8 cellular contexts compared by ENCODE assay signal in the genomic region with DNA sequence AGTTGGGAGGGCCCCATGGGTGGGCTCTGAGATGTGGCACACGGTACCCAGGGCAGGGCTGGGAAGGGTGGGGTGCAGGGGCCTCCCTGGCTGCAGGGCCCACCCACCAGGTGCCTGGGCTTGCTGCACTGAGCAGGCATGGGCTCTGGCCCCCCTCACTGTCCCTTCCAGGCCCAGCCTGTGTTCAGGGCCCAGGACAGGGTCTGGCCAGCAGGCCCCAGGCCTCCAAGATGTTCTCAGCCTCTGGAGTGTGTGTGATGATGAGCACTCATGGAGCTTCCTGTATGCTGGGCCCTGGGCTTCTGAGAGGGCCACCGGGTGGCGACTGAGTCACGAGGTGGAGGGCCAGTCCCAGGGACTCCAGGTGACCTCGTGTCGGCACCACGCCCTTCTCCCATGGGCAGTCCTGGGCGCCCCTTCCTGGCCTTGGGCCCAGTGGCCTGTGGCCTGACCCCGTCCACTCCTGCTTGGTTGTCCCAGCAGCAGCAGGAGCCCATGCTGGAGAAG. TPM values are rescaled to one million over a fixed set of nuclear protein-coding genes. Genes with fewer than 3 reads are reported as not detected.
DNase-seq lines count a peak whose midpoint lies in the region; ATAC-seq, FAIRE-seq and TF ChIP-seq lines count a peak whose summit lies in the region.

No MANE protein-coding gene starts in this region.

- no peak for TF ChIP-seq EP300 in K562 (IDR thresholded peaks at IDR 0.05; ENCODE audit: low read length)

- BruUV-seq in K562 (replicated peaks; lab: Mats Ljungman, UMichigan) (TSS peak; percentile 81), Caco-2 (replicated peaks; lab: Mats Ljungman, UMichigan) (no TSS peak)

- WGBS in K562 (ENCODE audit: insufficient coverage, low coverage, missing lambda C conversion rate) = 13% methylated on average over 9 of the region's 9 CpGs
- WGBS in mesendoderm (ENCODE audit: extremely low coverage, insufficient coverage, low lambda C conversion rate) = no CpG with 5 or more reads among the region's 9 CpGs

- H3K9me3 Mint-ChIP-seq in IgD-negative memory B cell (no peaks in the 10 kb centered on the region), Caco-2 (ENCODE audit: unreplicated experiment) (no peaks in the 10 kb centered on the region)

- peaks cover 17 to 25% of the 10 kb centered on the region in 2 experiments; a peak in 4 of 5 replicates for H3K27me3 ChIP-seq in K562 (ENCODE audit: control insufficient read depth in 2 of 2, insufficient read depth in 2 of 2, low read length in 2 of 2)
- H3K27me3 ChIP-seq in mesendoderm (ENCODE audit: insufficient read depth, low read length, poor library complexity) = no peaks in the 10 kb centered on the region
- H3K27me3 ChIP-seq in Caco-2 (replicated peaks; ENCODE audit: control insufficient read depth, insufficient read depth, low read length) = no peaks in the 10 kb centered on the region

- H2BK15ac ChIP-seq in mesendoderm (replicated peaks; ENCODE audit: low read depth) = no peak overlapping the region

- peak overlapping the region; percentile 18 for H2AK5ac ChIP-seq in mesendoderm (ENCODE audit: low read length)

- peaks cover 25 to 89% of the 10 kb centered on the region in 2 experiments for H3K4me1 ChIP-seq in K562 (replicated peaks in 1 of 2; ENCODE audit: control insufficient read depth in 2 of 2, insufficient read depth in 2 of 2, low read length in 2 of 2)
- H3K4me1 ChIP-seq in mesendoderm (ENCODE audit: control insufficient read depth, low read depth, low read length) = peaks cover 17% of the 10 kb centered on the region
- H3K4me1 ChIP-seq in Caco-2 = peaks cover 42% of the 10 kb centered on the region

- H3K4ac ChIP-seq in mesendoderm (ENCODE audit: low read depth, low read length) = no peak overlapping the region

- CTCF ChIA-PET in K562 (lab: Yijun Ruan, JAX; ENCODE audit: low intra/inter-chr PET ratio) = interaction anchor here (1.4 to 2.3 kb wide), 2 partner anchors 21 to 61 kb away, joined by 4 to 10 read pairs; a partner anchor contains a TSS
- CTCF ChIA-PET in Caco-2 (lab: Charles Lee) = interaction anchor here (0.5 kb wide), 1 partner anchor 10 kb away, joined by 3 read pairs; no protein-coding TSS in a partner anchor

- H4K8ac ChIP-seq in mesendoderm (ENCODE audit: low read depth, low read length) = no peak overlapping the region

- TF ChIP-seq CTCF in K562 (IDR thresholded peaks at IDR 0.05 in 2 of 3, conservative IDR thresholded peaks at IDR 0.05 in 1 of 3; ENCODE audit: insufficient read depth in 2 of 3, low read depth in 1 of 3, low read length in 3 of 3) = peak; percentile 33 to 53 (median 53); a peak in 4 of 6 replicates
- TF ChIP-seq CTCF in Caco-2 (IDR thresholded peaks at IDR 0.05; ENCODE audit: insufficient read depth in 1 of 2, low read depth in 1 of 2, low read length in 1 of 2, severe bottlenecking in 1 of 2, unreplicated experiment in 1 of 2) = no peak

- TF ChIP-seq RAD21 in K562 (CRISPR knock-in tag; conservative IDR thresholded peaks at IDR 0.05 in 1 of 2, IDR thresholded peaks at IDR 0.05 in 1 of 2) = peak in 1 of 2 experiments; percentile 72; a peak in 2 of 4 replicates

- peak overlapping the region; percentile 89 for H3K4me2 ChIP-seq in K562 (ENCODE audit: insufficient read depth, low read length)
- no peak overlapping the region for H3K4me2 ChIP-seq in mesendoderm (ENCODE audit: low read length)

- H3K23ac ChIP-seq in mesendoderm (ENCODE audit: low read length) = no peak overlapping the region

- H3K9me1 ChIP-seq in K562 (ENCODE audit: control insufficient read depth, insufficient read depth, low read length) = no peaks in the 10 kb centered on the region

- H3K36me3 Mint-ChIP-seq in IgD-negative memory B cell (peaks cover 1% of the 10 kb centered on the region), Caco-2 (ENCODE audit: insufficient read depth, unreplicated experiment) (no peaks in the 10 kb centered on the region)

- intact Hi-C loops in K562 (cut with micrococcal nuclease) = loop anchor here (1.0 to 5.0 kb wide), 4 partner anchors 32 to 429 kb away; no protein-coding TSS in a partner anchor
- intact Hi-C loops in Caco-2 (cut with micrococcal nuclease; ENCODE audit: unreplicated experiment) = no loop called here

- no peaks in the 10 kb centered on the region for H3K79me1 ChIP-seq in mesendoderm (ENCODE audit: low read length)

- H3K4me3 Mint-ChIP-seq in IgD-negative memory B cell = peak overlapping the region; percentile 90 to 97 (median 94)
- H3K4me3 Mint-ChIP-seq in Caco-2 (ENCODE audit: unreplicated experiment) = no peak overlapping the region

- FAIRE-seq in K562 (lab: Jason Lieb, UNC) = peak; percentile 73

- H3K79me2 ChIP-seq in K562 (ENCODE audit: control insufficient read depth, insufficient read depth, low read length) (peaks cover 16% of the 10 kb centered on the region), mesendoderm (ENCODE audit: control insufficient read depth, insufficient read depth, low read length) (no peaks in the 10 kb centered on the region)

- H2AFZ ChIP-seq in K562 (ENCODE audit: low read depth, low read length) = peak overlapping the region; percentile 97

- no peak overlapping the region for H3K27ac Mint-ChIP-seq in IgD-negative memory B cell
- no peak overlapping the region for H3K27ac Mint-ChIP-seq in Caco-2 (ENCODE audit: unreplicated experiment)

- peaks cover 16% of the 10 kb centered on the region for H4K20me1 ChIP-seq in K562 (replicated peaks; ENCODE audit: control insufficient read depth, insufficient read depth, low read length)

- H3K4me1 Mint-ChIP-seq in IgD-negative memory B cell (peaks cover 7 to 11% (median 9%) of the 10 kb centered on the region in 3 donors), Caco-2 (ENCODE audit: low read depth, unreplicated experiment) (peaks cover 7% of the 10 kb centered on the region)

- DNase-seq in K562 (ENCODE audit: extremely low read depth in 1 of 4, low spot score in 3 of 4) (peak; percentile 87 to 97 (median 94)), mesendoderm (no peak), NCI-H2196 treated with DMSO at 0.1 percent for 48 hours (lab: John Stamatoyannopoulos, UW; ENCODE audit: unreplicated experiment) (no peak), Caco-2 (no peak)

- H3K27ac ChIP-seq in K562 (ENCODE audit: extremely low read depth, low read depth, low read length) (peak overlapping the region; percentile 67), mesendoderm (ENCODE audit: low read depth, low read length) (no peak overlapping the region)

- peak overlapping the region; percentile 9 for H3K18ac ChIP-seq in mesendoderm (ENCODE audit: low read length)

- no peak overlapping the region for H2BK5ac ChIP-seq in mesendoderm (ENCODE audit: low read length)

- peak; percentile 15 for ATAC-seq in GM18505 (IDR thresholded peaks at IDR 0.05; ENCODE audit: unreplicated experiment)
- peak; percentile 65 for ATAC-seq in K562
- no peak for ATAC-seq in GM19324 (IDR thresholded peaks at IDR 0.05; ENCODE audit: low FRiP score, unreplicated experiment)
- ATAC-seq in HG03280 (IDR thresholded peaks at IDR 0.05; ENCODE audit: unreplicated experiment) = no peak

- H3K9ac ChIP-seq in K562 (ENCODE audit: insufficient read depth in 1 of 2, low read depth in 2 of 2, low read length in 2 of 2) = peak overlapping the region; percentile 73 to 94
- peak overlapping the region; percentile 19 for H3K9ac ChIP-seq in mesendoderm (ENCODE audit: low read length)

- no peak overlapping the region for H4K5ac ChIP-seq in mesendoderm (ENCODE audit: low read length)

- H3K36me3 ChIP-seq in K562 (ENCODE audit: control insufficient read depth, insufficient read depth, low read length) (no peaks in the 10 kb centered on the region), mesendoderm (ENCODE audit: control insufficient read depth, insufficient read depth, low read length) (no peaks in the 10 kb centered on the region), Caco-2 (ENCODE audit: control insufficient read depth, insufficient read depth, low read length) (no peaks in the 10 kb centered on the region)

- H3K9me3 ChIP-seq in K562 (replicated peaks; ENCODE audit: control insufficient read depth, insufficient read depth, low read depth, low read length) (no peaks in the 10 kb centered on the region), Caco-2 (no peaks in the 10 kb centered on the region)

- peaks cover 4% of the 10 kb centered on the region for H3K27me3 Mint-ChIP-seq in IgD-negative memory B cell
- no peaks in the 10 kb centered on the region for H3K27me3 Mint-ChIP-seq in Caco-2 (ENCODE audit: insufficient read depth, unreplicated experiment)

- POLR2A ChIA-PET in K562 (lab: Yijun Ruan, JAX) (interaction anchor here (0.6 to 2.2 kb wide), 10 partner anchors 10 to 87 kb away, joined by 3 to 12 read pairs (median 4); no protein-coding TSS in a partner anchor), Caco-2 (lab: Charles Lee) (no interaction called here)

- in situ Hi-C loops in K562 (cut with MboI) = no loop called here

- H3K56ac ChIP-seq in mesendoderm (ENCODE audit: low read length) = peak overlapping the region; percentile 70

- TF ChIP-seq POLR2A in GM18505 (IDR thresholded peaks at IDR 0.05; ENCODE audit: borderline replicate concordance, extremely low read depth, insufficient read depth, insufficient read length) = no peak
- no peak for TF ChIP-seq POLR2A in K562 (conservative IDR thresholded peaks at IDR 0.05)

- no peak overlapping the region for H2BK120ac ChIP-seq in mesendoderm (ENCODE audit: low read depth, low read length)

- peak overlapping the region; percentile 53 for H3K4me3 ChIP-seq in K562
- H3K4me3 ChIP-seq in mesendoderm (ENCODE audit: low read length) = no peak overlapping the region
- no peak overlapping the region for H3K4me3 ChIP-seq in Caco-2 (ENCODE audit: low read depth, low read length)

RNA-seq across cellular contexts. Expression of a gene that starts 55.9 kb away (rescaled TPM):
- polyA plus RNA-seq in IgD-negative memory B cell (not detected), K562 (2011; rRNA removed) (not detected in 2 replicates), K562 (2014; fragmentation: Illumina TruSeq; extraction: Trizol) (not detected in 2 replicates), K562 (2014; fragmentation: Nextera tagmentation; extraction: Ambion mirVana) (not detected), K562 (2014; rRNA removed) (not detected in 2 replicates)
- not detected in 2 replicates for total RNA-seq in K562 (2011; cell fraction: chromatin; rRNA removed; ENCODE audit: low replicate concordance)
- not detected in 2 replicates for total RNA-seq in K562 (2011; cell fraction: nucleolus; rRNA removed)
- not detected in 2 replicates for total RNA-seq in K562 (2011; cell fraction: nucleoplasm; rRNA removed)
- total RNA-seq in K562 (2014; rRNA removed) (not detected in 2 replicates), K562 (2014; rRNA removed; fragmentation: Illumina TruSeq; extraction: Trizol) (not detected in 2 replicates), K562 (2015; rRNA removed; fragmentation: Illumina TruSeq; extraction: Trizol) (not detected in 2 replicates), K562 (2021) (not detected in 2 replicates), Caco-2 (2022) (not detected in 2 replicates)
- polyA plus RNA-seq in K562 (2011; cell fraction: cytosol; rRNA removed) = not detected in 2 replicates
- not detected in 2 replicates for polyA plus RNA-seq in K562 (2011; cell fraction: nucleus; rRNA removed)
- 0.26 TPM in 1 of 2 replicates, not detected in the other for polyA plus RNA-seq in K562 (2012)
- not detected in 2 replicates for polyA minus RNA-seq in K562 (2011; rRNA and poly(A)+ RNA removed)
- polyA minus RNA-seq in K562 (2011; cell fraction: cytosol; rRNA and poly(A)+ RNA removed) = not detected in 2 replicates
- not detected in 2 replicates for polyA minus RNA-seq in K562 (2011; cell fraction: nucleus; rRNA and poly(A)+ RNA removed)
- polyA plus RNA-seq in mesendoderm (2013, experiment 1 of 2) = not detected
- not detected for polyA plus RNA-seq in mesendoderm (2013, experiment 2 of 2)

Comparison
In these comparisons a context has a peak if more than half of its experiments do, and no peak if none do; other contexts are left out.
1. ATAC-seq: peak in GM18505 (single experiment) and K562 (single experiment); none in GM19324 (single experiment) and HG03280 (single experiment).
2. DNase-seq: peak in K562 (4 of 4); none in mesendoderm (single experiment), NCI-H2196 treated with DMSO at 0.1 percent for 48 hours (single experiment) and Caco-2 (0 of 2).
3. CTCF ChIP-seq: peak in K562 (3 of 3); none in Caco-2 (0 of 2).